In genomic region chr6:27472182-27472616, GRCh38 we compare ENCODE assay signal across 8 cellular contexts. TPM values are rescaled to one million over a fixed set of nuclear protein-coding genes. Genes with fewer than 3 reads are reported as not detected.
A peak's percentile ranks its signal among the peaks of the same experiment; 100 is the strongest.
DNase-seq lines count a peak whose midpoint lies in the region; FAIRE-seq and TF ChIP-seq lines count a peak whose summit lies in the region.

No MANE protein-coding gene starts in this region.

- H3K27ac ChIP-seq in SK-N-SH (ENCODE audit: low read depth in 2 of 2, low read length in 1 of 2) = peak overlapping the region; percentile 80 to 93
- peak overlapping the region; percentile 13 for H3K27ac ChIP-seq in angular gyrus (ENCODE audit: low read depth, low read length)
- H3K27ac ChIP-seq in hepatocyte = peak overlapping the region; percentile 92

- H3K4me1 ChIP-seq in SK-N-SH (ENCODE audit: control insufficient read depth in 1 of 2, insufficient read depth in 2 of 2, low read depth in 1 of 2, low read length in 1 of 2) (peaks cover 0 to 8% of the 10 kb centered on the region in 2 experiments; a peak in 3 of 4 replicates), hepatocyte (ENCODE audit: insufficient read depth) (peaks cover 8% of the 10 kb centered on the region)

- peak overlapping the region; percentile 77 for H3K9ac ChIP-seq in SK-N-SH

- H4K20me1 ChIP-seq in SK-N-SH (ENCODE audit: insufficient read depth) (no peaks in the 10 kb centered on the region), hepatocyte (ENCODE audit: insufficient read depth, poor library complexity, severe bottlenecking) (no peaks in the 10 kb centered on the region)

- WGBS in SK-N-SH (ENCODE audit: low lambda C conversion rate) = 6% methylated on average over 13 of the region's 13 CpGs
- WGBS in hepatocyte (ENCODE audit: low lambda C conversion rate, missing lambda C conversion rate) = under 1% methylated on average over 13 of the region's 13 CpGs

- POLR2A ChIA-PET in SK-N-SH (lab: Yijun Ruan, JAX) = interaction anchor here (1.0 to 1.6 kb wide), 2 partner anchors 84 to 366 kb away, joined by 3 read pairs; partner anchors contain the start of gene ZNF391

- H3K36me3 ChIP-seq in SK-N-SH (replicated peaks in 1 of 2; ENCODE audit: control insufficient read depth in 1 of 2, insufficient read depth in 2 of 2, low read length in 1 of 2) (peaks cover 13 to 33% of the 10 kb centered on the region in 2 experiments), hepatocyte (replicated peaks; ENCODE audit: insufficient read depth, low read depth) (no peaks in the 10 kb centered on the region)

- DNase-seq in GM03348 (ENCODE audit: low spot score) (peak; percentile 45), H54 (ENCODE audit: insufficient read length, low spot score) (peak; percentile 42), LoVo (ENCODE audit: low spot score) (peak; percentile 66), SK-N-SH (peak; percentile 56), hepatocyte (ENCODE audit: low spot score) (peak; percentile 76), retinal pigment epithelial cell (ENCODE audit: low read depth) (no peak), NCI-H1048 (lab: John Stamatoyannopoulos, UW) (no peak)

- H2AFZ ChIP-seq in SK-N-SH (ENCODE audit: low read depth) (peak overlapping the region; percentile 88), hepatocyte (peak overlapping the region; percentile 60)

- CTCF ChIA-PET in SK-N-SH (lab: Yijun Ruan, JAX) = interaction anchor here (0.8 to 1.5 kb wide), 4 partner anchors 12 to 280 kb away, joined by 3 to 4 read pairs (median 4); no protein-coding TSS in a partner anchor

- TF ChIP-seq CTCF in SK-N-SH (IDR thresholded peaks at IDR 0.05) = no peak
- TF ChIP-seq CTCF in hepatocyte (IDR thresholded peaks at IDR 0.05; ENCODE audit: poor library complexity) = no peak
- no peak for TF ChIP-seq CTCF in retinal pigment epithelial cell (conservative IDR thresholded peaks at IDR 0.05; ENCODE audit: low read depth, low read length)

- no peak for TF ChIP-seq EP300 in SK-N-SH (IDR thresholded peaks at IDR 0.05; ENCODE audit: borderline replicate concordance in 1 of 2, low read depth in 1 of 2, low read length in 1 of 2)

- H3K27me3 ChIP-seq in SK-N-SH (ENCODE audit: insufficient read depth) = no peaks in the 10 kb centered on the region
- H3K27me3 ChIP-seq in hepatocyte = no peaks in the 10 kb centered on the region

- H3K79me2 ChIP-seq in SK-N-SH (ENCODE audit: insufficient read depth) = peaks cover 26% of the 10 kb centered on the region
- peaks cover 39% of the 10 kb centered on the region for H3K79me2 ChIP-seq in hepatocyte

- peaks cover 4% of the 10 kb centered on the region for H3F3A ChIP-seq in SK-N-SH (replicated peaks; ENCODE audit: insufficient read depth)

- no peaks in the 10 kb centered on the region for H3K9me2 ChIP-seq in SK-N-SH
- no peaks in the 10 kb centered on the region for H3K9me2 ChIP-seq in hepatocyte (replicated peaks; ENCODE audit: insufficient read depth)

- peak; percentile 90 for FAIRE-seq in H54 (lab: Jason Lieb, UNC)

- peak overlapping the region; percentile 75 to 83 for H3K4me3 ChIP-seq in SK-N-SH (ENCODE audit: low read depth in 2 of 2, low read length in 1 of 2)
- H3K4me3 ChIP-seq in hepatocyte = peak overlapping the region; percentile 79
- H3K4me3 ChIP-seq in retinal pigment epithelial cell (ENCODE audit: low read length) = peak overlapping the region; percentile 85

- H3K9me3 ChIP-seq in SK-N-SH = no peaks in the 10 kb centered on the region; the same call in 1 of the 2 replicates
- H3K9me3 ChIP-seq in hepatocyte (ENCODE audit: low read depth) = no peaks in the 10 kb centered on the region

- H3K4me2 ChIP-seq in SK-N-SH (peak overlapping the region; percentile 89), hepatocyte (peak overlapping the region; percentile 87)

- 0 out of 2 replicates have a peak, but pooled peaks have one; percentile 23 for TF ChIP-seq POLR2A in H54 (IDR thresholded peaks at IDR 0.05; ENCODE audit: low read depth, low read length)

- TF ChIP-seq RAD21 in SK-N-SH (IDR thresholded peaks at IDR 0.05; ENCODE audit: low read length) = no peak

TF ChIP-seq in SK-N-SH, 30 proteins besides CTCF, POLR2A, EP300 and RAD21:
- TF ChIP-seq GATA2 (CRISPR knock-in tag; IDR thresholded peaks at IDR 0.05) (no peak), NRF1 (IDR thresholded peaks at IDR 0.05; ENCODE audit: low read depth, low read length) (no peak), SIN3A (IDR thresholded peaks at IDR 0.05; ENCODE audit: borderline replicate concordance, low read depth, low read length) (0 out of 2 replicates have a peak, but pooled peaks have one; percentile 17), PBX3 (IDR thresholded peaks at IDR 0.05) (no peak)

RNA-seq across cellular contexts. Expression of gene ZNF184, which starts 0.7 kb away (rescaled TPM):
- 1.6 and 2.3 TPM in 2 replicates for polyA plus RNA-seq in SK-N-SH (2012; rRNA removed)
- polyA plus RNA-seq in SK-N-SH (2012; cell fraction: cytosol; rRNA removed) = 2.5 and 2.7 TPM in 2 replicates
- 1.0 and 2.5 TPM in 2 replicates for polyA plus RNA-seq in SK-N-SH (2012; cell fraction: nucleus; rRNA removed)
- 10.7 and 12.3 TPM in 2 replicates for total RNA-seq in hepatocyte
- polyA plus RNA-seq in hepatocyte = 5.1 and 5.3 TPM in 2 replicates

Comparison
In these comparisons a context has a peak if more than half of its experiments do, and no peak if none do; other contexts are left out.
1. DNase-seq: peak in GM03348 (single experiment), H54 (single experiment), LoVo (single experiment), SK-N-SH (single experiment) and hepatocyte (single experiment); none in retinal pigment epithelial cell (single experiment) and NCI-H1048 (single experiment).
2. H3K27ac ChIP-seq: peak in every context shown above with its lines; median percentile 92 in hepatocyte; 86 in SK-N-SH; 13 in angular gyrus.
3. Peak in every context shown above with its lines, with median percentiles within 50 percentile points of each other: H3K4me3 ChIP-seq.